Comparison of ENCODE assay signal across 23 cellular contexts in genomic region chr5:22669345-22669744, GRCh38.
DNase-seq lines count a peak whose midpoint lies in the region; ATAC-seq, FAIRE-seq and TF ChIP-seq lines count a peak whose summit lies in the region.
"Had no signal": no experiment of that assay in that cellular context is flagged by ENCODE, and none has a peak within 500 bp of the region (broad histone marks: within the 10 kb centered on the region; RNA-seq: fewer than 3 reads in every experiment).

No MANE protein-coding gene starts in this region.

- intact Hi-C loops in PC-9 (cut with micrococcal nuclease; ENCODE audit: unreplicated experiment): no loop called here
- intact Hi-C loops in transverse colon (cut with DNase I; ENCODE audit: low total_unique reads): no loop called here

- no peak overlapping the region for H3K18ac ChIP-seq in H1 (ENCODE audit: extremely low read depth, low read length)

- no peak overlapping the region for H3K9ac ChIP-seq in OCI-LY3 (ENCODE audit: low read length)
- no peak overlapping the region for H3K9ac ChIP-seq in H1 (replicated peaks in 1 of 4; ENCODE audit: extremely low read depth in 1 of 4, low read depth in 3 of 4, low read length in 3 of 4)
- H3K9ac ChIP-seq: BLaER1 had no signal

- DNase-seq in GM23338 (ENCODE audit: low spot score) (no peak), H1 (ENCODE audit: low read depth in 1 of 2, low spot score in 2 of 2) (no peak), PC-9 (no peak), pons (ENCODE audit: low spot score) (no peak), transverse colon (no peak)
- DNase-seq: CD4-positive, CD25-positive, alpha-beta regulatory T cell; H7; MV-4-11; NCI-H2029; NCI-H446; NCI-H526; T-helper 2 cell had no signal

- no peak overlapping the region for H2AK5ac ChIP-seq in H1 (ENCODE audit: low read depth, low read length)

- TF ChIP-seq POLR2A in H1 (IDR thresholded peaks at IDR 0.05; ENCODE audit: control extremely low read depth in 1 of 2, low read depth in 2 of 2, low read length in 2 of 2) (no peak), transverse colon (IDR thresholded peaks at IDR 0.05) (no peak)

- H4K8ac ChIP-seq in H1 (ENCODE audit: extremely low read depth, insufficient read depth, low read length): no peak overlapping the region

- no peaks in the 10 kb centered on the region for H3K27me3 ChIP-seq in GM23338 (ENCODE audit: insufficient read depth)
- no peaks in the 10 kb centered on the region for H3K27me3 ChIP-seq in OCI-LY3 (ENCODE audit: low read depth, low read length)
- H3K27me3 ChIP-seq in H1 (replicated peaks in 1 of 4; ENCODE audit: control insufficient read depth in 3 of 4, extremely low read depth in 1 of 4, insufficient read depth in 3 of 4, low read length in 3 of 4): no peaks in the 10 kb centered on the region
- no peaks in the 10 kb centered on the region for H3K27me3 ChIP-seq in PC-9 (ENCODE audit: insufficient read depth, low read depth)
- H3K27me3 ChIP-seq in transverse colon: no peaks in the 10 kb centered on the region
- H3K27me3 ChIP-seq: BLaER1, SJCRH30 had no signal

- H3K4ac ChIP-seq in H1 (replicated peaks; ENCODE audit: insufficient read length, low read depth, low read length): no peak overlapping the region

- no peak overlapping the region for H3K27ac Mint-ChIP-seq in GM23338
- H3K27ac Mint-ChIP-seq: CD4-positive, CD25-positive, alpha-beta regulatory T cell had no signal

- H3K36me3 Mint-ChIP-seq in GM23338 (ENCODE audit: low read depth): peaks cover 5% of the 10 kb centered on the region
- H3K36me3 Mint-ChIP-seq: CD4-positive, CD25-positive, alpha-beta regulatory T cell had no signal

- H2BK120ac ChIP-seq in H1 (replicated peaks; ENCODE audit: low read depth, low read length): no peak overlapping the region

- H3K56ac ChIP-seq in H1 (replicated peaks; ENCODE audit: insufficient read length, low read depth, low read length): no peak overlapping the region

- no peaks in the 10 kb centered on the region for H3K79me1 ChIP-seq in H1 (ENCODE audit: low read depth, low read length)

- no peak overlapping the region for H3K4me2 ChIP-seq in GM23338
- no peak overlapping the region for H3K4me2 ChIP-seq in OCI-LY3 (ENCODE audit: low read length)
- no peak overlapping the region for H3K4me2 ChIP-seq in H1 (ENCODE audit: insufficient read depth in 1 of 2, low read depth in 2 of 2, low read length in 2 of 2)
- no peak overlapping the region for H3K4me2 ChIP-seq in PC-9
- H3K4me2 ChIP-seq: BLaER1 had no signal

- no peaks in the 10 kb centered on the region for H3K36me3 ChIP-seq in GM23338 (ENCODE audit: insufficient read depth)
- no peaks in the 10 kb centered on the region for H3K36me3 ChIP-seq in OCI-LY3 (replicated peaks; ENCODE audit: low read depth, low read length)
- H3K36me3 ChIP-seq in H1 (ENCODE audit: control insufficient read depth in 2 of 4, insufficient read depth in 4 of 4, low read length in 3 of 4): no peaks in the 10 kb centered on the region
- H3K36me3 ChIP-seq in PC-9 (ENCODE audit: low read depth): no peaks in the 10 kb centered on the region
- no peaks in the 10 kb centered on the region for H3K36me3 ChIP-seq in transverse colon
- H3K36me3 ChIP-seq: BLaER1, SJCRH30 had no signal

- no peak overlapping the region for H4K91ac ChIP-seq in H1 (replicated peaks; ENCODE audit: insufficient read length, low read length)

- POLR2A ChIA-PET in H1 (lab: Charles Lee; ENCODE audit: partially characterized antibody) (no interaction called here), PC-9 (lab: Charles Lee; ENCODE audit: unreplicated experiment) (no interaction called here)

- H3K23me2 ChIP-seq in H1 (ENCODE audit: low read depth, low read length): no peaks in the 10 kb centered on the region

- H3K4me1 Mint-ChIP-seq in GM23338: peaks cover 7% of the 10 kb centered on the region
- H3K4me1 Mint-ChIP-seq: CD4-positive, CD25-positive, alpha-beta regulatory T cell had no signal

- H3K79me2 ChIP-seq in GM23338 (replicated peaks; ENCODE audit: insufficient read depth) (no peaks in the 10 kb centered on the region), OCI-LY3 (ENCODE audit: low read length) (no peaks in the 10 kb centered on the region), H1 (ENCODE audit: control insufficient read depth in 1 of 2, insufficient read depth in 2 of 2, low read length in 2 of 2) (no peaks in the 10 kb centered on the region), PC-9 (ENCODE audit: low read depth) (no peaks in the 10 kb centered on the region)

- H3K9me3 ChIP-seq in OCI-LY3 (ENCODE audit: insufficient read depth, low read length): no peaks in the 10 kb centered on the region
- H3K9me3 ChIP-seq in H1 (ENCODE audit: insufficient read depth in 2 of 2, low read depth in 1 of 2, low read length in 1 of 2): no peaks in the 10 kb centered on the region
- no peaks in the 10 kb centered on the region for H3K9me3 ChIP-seq in PC-9 (ENCODE audit: insufficient read depth, low read depth)
- no peaks in the 10 kb centered on the region for H3K9me3 ChIP-seq in transverse colon
- H3K9me3 ChIP-seq: BLaER1, SJCRH30 had no signal

- TF ChIP-seq EP300 in Ishikawa (IDR thresholded peaks at IDR 0.05; ENCODE audit: borderline replicate concordance) (no peak), H1 (IDR thresholded peaks at IDR 0.05; ENCODE audit: borderline replicate concordance in 1 of 2, low read depth in 2 of 2, low read length in 2 of 2) (no peak), transverse colon (IDR thresholded peaks at IDR 0.05; ENCODE audit: low read depth) (no peak)

- no peak overlapping the region for H4K5ac ChIP-seq in H1 (ENCODE audit: insufficient read length, low read depth, low read length)

- peaks cover under 1% of the 10 kb centered on the region for H3K4me1 ChIP-seq in GM23338 (ENCODE audit: insufficient read depth)
- no peaks in the 10 kb centered on the region for H3K4me1 ChIP-seq in OCI-LY3 (ENCODE audit: low read length)
- no peaks in the 10 kb centered on the region for H3K4me1 ChIP-seq in H1 (replicated peaks in 1 of 4; ENCODE audit: control insufficient read depth in 3 of 4, insufficient read depth in 4 of 4, low read length in 3 of 4)
- no peaks in the 10 kb centered on the region for H3K4me1 ChIP-seq in PC-9 (replicated peaks; ENCODE audit: insufficient read depth)
- H3K4me1 ChIP-seq in transverse colon: no peaks in the 10 kb centered on the region
- H3K4me1 ChIP-seq: BLaER1, SJCRH30 had no signal

- TF ChIP-seq RAD21 in Ishikawa (IDR thresholded peaks at IDR 0.05; ENCODE audit: low read depth) (no peak), H1 (IDR thresholded peaks at IDR 0.05 in 1 of 2, conservative IDR thresholded peaks at IDR 0.05 in 1 of 2; ENCODE audit: low read depth in 2 of 2, low read length in 2 of 2) (no peak)

- peak overlapping the region; percentile 43; the same call in 1 of the 2 replicates for H2AFZ ChIP-seq in GM23338
- 0 out of 2 replicates have a peak overlapping the region, but pooled peaks have one; percentile 20 for H2AFZ ChIP-seq in OCI-LY3 (ENCODE audit: low read depth, low read length)
- H2AFZ ChIP-seq in H1 (ENCODE audit: low read length): peak overlapping the region; percentile 73; the same call in 1 of the 2 replicates
- no peak overlapping the region for H2AFZ ChIP-seq in PC-9

- no peaks in the 10 kb centered on the region for H3F3A ChIP-seq in GM23338 (replicated peaks; ENCODE audit: low read depth)
- no peaks in the 10 kb centered on the region for H3F3A ChIP-seq in PC-9 (ENCODE audit: insufficient read depth, low read depth)

- H3K9me3 Mint-ChIP-seq in GM23338: peaks cover 5% of the 10 kb centered on the region

- TF ChIP-seq CTCF in GM23338 (conservative IDR thresholded peaks at IDR 0.05; ENCODE audit: low read depth in 2 of 2) (no peak), OCI-LY3 (IDR thresholded peaks at IDR 0.05; ENCODE audit: low read depth, low read length) (no peak), H1 (IDR thresholded peaks at IDR 0.05; ENCODE audit: control extremely low read depth in 1 of 3, insufficient read depth in 1 of 3, low read depth in 1 of 3, low read length in 3 of 3) (no peak), PC-9 (conservative IDR thresholded peaks at IDR 0.05) (no peak), transverse colon (IDR thresholded peaks at IDR 0.05) (no peak)

- in situ Hi-C loops in transverse colon (cut with MboI; ENCODE audit: low pct_ligation_motif_present in 1 of 4, low pct_unique_long_range_greater_than_20kb in 1 of 4, low sequenced_read_pairs in 3 of 4): no loop called here

- H3K14ac ChIP-seq in H1 (ENCODE audit: insufficient read length): no peak overlapping the region

- H3K4me3 Mint-ChIP-seq in GM23338: no peak overlapping the region
- H3K4me3 Mint-ChIP-seq: CD4-positive, CD25-positive, alpha-beta regulatory T cell had no signal

- H4K20me1 ChIP-seq in GM23338 (replicated peaks; ENCODE audit: insufficient read depth) (no peaks in the 10 kb centered on the region), OCI-LY3 (ENCODE audit: insufficient read depth, low read length) (no peaks in the 10 kb centered on the region), H1 (replicated peaks in 1 of 2; ENCODE audit: control insufficient read depth in 1 of 2, insufficient read depth in 2 of 2, low read length in 2 of 2) (no peaks in the 10 kb centered on the region), PC-9 (ENCODE audit: insufficient read depth) (0 out of 2 replicates have a peak, but pooled peaks cover 3% of the 10 kb centered on the region)
- H4K20me1 ChIP-seq: BLaER1 had no signal

- H3K27me3 Mint-ChIP-seq in GM23338 (ENCODE audit: insufficient read depth, low read depth, poor library complexity): peaks cover under 1% of the 10 kb centered on the region
- H3K27me3 Mint-ChIP-seq: CD4-positive, CD25-positive, alpha-beta regulatory T cell had no signal

- H2BK15ac ChIP-seq in H1 (ENCODE audit: low read length): no peak overlapping the region

- H2BK5ac ChIP-seq in H1 (ENCODE audit: low read depth, low read length): no peak overlapping the region

- H3K4me3 ChIP-seq in GM23338 (no peak overlapping the region), OCI-LY3 (ENCODE audit: low read length) (no peak overlapping the region), H1 (ENCODE audit: extremely low read depth in 1 of 4, insufficient read depth in 2 of 4, low read depth in 3 of 4, low read length in 4 of 4) (no peak overlapping the region), PC-9 (no peak overlapping the region), transverse colon (no peak overlapping the region)
- H3K4me3 ChIP-seq: BLaER1, K562, SJCRH30 had no signal

- no peak overlapping the region for H3K23ac ChIP-seq in H1 (ENCODE audit: insufficient read length)

- H3K27ac ChIP-seq in GM23338 (ENCODE audit: low read depth) (no peak overlapping the region), OCI-LY3 (ENCODE audit: low read length) (no peak overlapping the region), H1 (ENCODE audit: low read depth, low read length) (no peak overlapping the region), PC-9 (no peak overlapping the region), transverse colon (no peak overlapping the region)
- H3K27ac ChIP-seq: BLaER1, HL-60, SJCRH30 had no signal

- no TSS peak for BruUV-seq in PC-9 (replicated peaks; lab: Mats Ljungman, UMichigan)

- CTCF ChIA-PET in H1 (lab: Charles Lee; ENCODE audit: partially characterized antibody) (no interaction called here), PC-9 (lab: Charles Lee) (no interaction called here)

- no peak for ATAC-seq in GM23338
- no peak for ATAC-seq in HG03469 (IDR thresholded peaks at IDR 0.05; ENCODE audit: unreplicated experiment)
- ATAC-seq: K562, Right ventricle myocardium inferior, SK-N-SH treated with all-trans-retinoic acid at 6 μM for 48 hours had no signal

- no peak overlapping the region for H2BK12ac ChIP-seq in H1 (ENCODE audit: low read depth, low read length)

- FAIRE-seq in H1 (lab: Jason Lieb, UNC): no peak
- FAIRE-seq: D721Med, GM18507, K562 had no signal

- H2BK20ac ChIP-seq in H1 (ENCODE audit: low read length): no peak overlapping the region

- peaks cover 4% of the 10 kb centered on the region; the same call in 1 of the 2 replicates for H3K9me2 ChIP-seq in GM23338 (ENCODE audit: insufficient read depth)
- H3K9me2 ChIP-seq in PC-9 (ENCODE audit: insufficient read depth): no peaks in the 10 kb centered on the region

- 88% methylated on average over 4 of the region's 4 CpGs; no CpG with 5 or more reads in 1 of the 2 experiments for WGBS in H1 (ENCODE audit: extremely low coverage in 1 of 2, insufficient coverage in 1 of 2, insufficient read length in 1 of 2, insufficient replicate concordance in 2 of 2, low coverage in 1 of 2, low lambda C conversion rate in 2 of 2, missing lambda C conversion rate in 1 of 2), 2 experiments
- 58 to 65% methylated on average over 4 of the region's 4 CpGs for WGBS in transverse colon (ENCODE audit: low coverage in 1 of 2), 2 donors
